In the genomic region with DNA sequence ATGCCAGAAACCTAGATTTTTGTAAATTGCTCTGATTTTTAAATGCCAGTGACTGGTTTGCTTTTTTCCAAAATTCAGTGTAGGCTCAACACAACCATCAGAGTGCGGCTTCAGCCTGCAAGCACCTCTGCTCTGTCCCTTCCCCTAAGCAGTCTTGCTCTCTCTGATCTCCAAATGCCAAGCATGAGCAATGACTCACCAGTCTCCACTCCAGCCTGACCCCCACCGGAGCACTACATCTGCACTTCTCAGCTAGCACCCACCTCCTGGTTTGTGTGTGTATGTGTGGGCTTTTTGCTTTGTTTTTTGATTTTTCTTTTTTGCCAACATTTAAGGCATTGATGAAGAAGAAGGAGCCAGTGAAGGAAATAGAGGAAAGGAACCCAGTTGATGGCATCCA, we compare ENCODE assay signal across 21 cellular contexts.
DNase-seq lines count a peak whose midpoint lies in the region; ATAC-seq and TF ChIP-seq lines count a peak whose summit lies in the region.
"Had no signal": no experiment of that assay in that cellular context is flagged by ENCODE, and none has a peak within 500 bp of the region (broad histone marks: within the 10 kb centered on the region; RNA-seq: fewer than 3 reads in every experiment).

No MANE protein-coding gene starts in this region.

- no peaks in the 10 kb centered on the region for H4K20me1 ChIP-seq in PC-3 (ENCODE audit: low read length)

- intact Hi-C loops in PC-3 (cut with micrococcal nuclease): no loop called here

- H3K18ac ChIP-seq in mesendoderm (ENCODE audit: low read length): no peak overlapping the region

- H2AFZ ChIP-seq in PC-3 (ENCODE audit: low read length): no peak overlapping the region

- no peak overlapping the region for H2BK5ac ChIP-seq in mesendoderm (ENCODE audit: low read length)

- H3K27me3 ChIP-seq in mesendoderm (ENCODE audit: insufficient read depth, low read length, poor library complexity) (no peaks in the 10 kb centered on the region), PC-3 (ENCODE audit: low read length) (no peaks in the 10 kb centered on the region)
- H3K27me3 ChIP-seq: Peyer's patch, tibial artery had no signal

- ATAC-seq in PC-3: no peak
- no peak for ATAC-seq in GM19328 (IDR thresholded peaks at IDR 0.05; ENCODE audit: unreplicated experiment)
- ATAC-seq: stimulated activated naive CD8-positive, alpha-beta T cell treated with anti-CD3 and anti-CD28 coated beads, Interleukin-15, Interleukin-2, amounts not matched to agents 100 U/mL and 50 U/mL, for 24 hours had no signal

- H3K36me3 ChIP-seq in mesendoderm (ENCODE audit: control insufficient read depth, insufficient read depth, low read length) (no peaks in the 10 kb centered on the region), PC-3 (ENCODE audit: low read depth, low read length) (no peaks in the 10 kb centered on the region)
- H3K36me3 ChIP-seq: Peyer's patch, tibial artery had no signal

- no peak overlapping the region for H4K8ac ChIP-seq in mesendoderm (ENCODE audit: low read depth, low read length)

- no peak overlapping the region for H3K9ac ChIP-seq in mesendoderm (ENCODE audit: low read length)
- no peak overlapping the region for H3K9ac ChIP-seq in PC-3 (ENCODE audit: low read length)

- H3K9me3 ChIP-seq in PC-3 (ENCODE audit: low read length): no peaks in the 10 kb centered on the region
- H3K9me3 ChIP-seq: Caco-2, Peyer's patch, tibial artery had no signal

- POLR2A ChIA-PET in PC-3 (lab: Charles Lee; ENCODE audit: unreplicated experiment): no interaction called here

- no peak overlapping the region for H2BK15ac ChIP-seq in mesendoderm (replicated peaks; ENCODE audit: low read depth)

- no CpG with 5 or more reads among the region's 2 CpGs for WGBS in mesendoderm (ENCODE audit: extremely low coverage, insufficient coverage, low lambda C conversion rate)

- no peaks in the 10 kb centered on the region for H3K9me2 ChIP-seq in PC-3 (replicated peaks; ENCODE audit: low read length)

- no peak overlapping the region for H2AK5ac ChIP-seq in mesendoderm (ENCODE audit: low read length)

- H3K4me2 ChIP-seq in mesendoderm (ENCODE audit: low read length) (no peak overlapping the region), PC-3 (ENCODE audit: low read length) (no peak overlapping the region)

- TF ChIP-seq CTCF in astrocyte of the spinal cord (IDR thresholded peaks at IDR 0.05; ENCODE audit: low read depth, low read length): no peak
- no peak for TF ChIP-seq CTCF in PC-3 (conservative IDR thresholded peaks at IDR 0.05; ENCODE audit: low read depth, low read length)

- H3K4me1 ChIP-seq in mesendoderm (ENCODE audit: control insufficient read depth, low read depth, low read length): no peaks in the 10 kb centered on the region
- H3K4me1 ChIP-seq in PC-3 (ENCODE audit: insufficient read depth, low read length): peaks cover 15% of the 10 kb centered on the region
- H3K4me1 ChIP-seq: Caco-2, Peyer's patch had no signal

- H3K79me2 ChIP-seq in mesendoderm (ENCODE audit: control insufficient read depth, insufficient read depth, low read length) (no peaks in the 10 kb centered on the region), PC-3 (ENCODE audit: low read length) (no peaks in the 10 kb centered on the region)

- H3K4me3 ChIP-seq in astrocyte of the spinal cord (ENCODE audit: low read depth, low read length) (no peak overlapping the region), mesendoderm (ENCODE audit: low read length) (no peak overlapping the region), PC-3 (ENCODE audit: low read length) (no peak overlapping the region)
- H3K4me3 ChIP-seq: Peyer's patch, tibial artery had no signal

- H3K79me1 ChIP-seq in mesendoderm (ENCODE audit: low read length): no peaks in the 10 kb centered on the region

- H3F3A ChIP-seq in PC-3 (ENCODE audit: low read length, unreplicated experiment): peaks cover 1% of the 10 kb centered on the region

- DNase-seq in Daoy (ENCODE audit: low read depth) (peak; percentile 62), LHCN-M2 (ENCODE audit: low read depth) (peak; percentile 18), astrocyte of the spinal cord (ENCODE audit: low read depth, low spot score) (peak; percentile 46), mesendoderm (peak; percentile 19), T-helper 9 cell (no peak), PC-3 (no peak)
- no peak for DNase-seq in activated effector memory CD4-positive, alpha-beta T cell treated with Interleukin-2 at 50 U/mL for 16 hours
- DNase-seq: activated B cell treated with CpG ODN at 0.5 μM for 24 hours; activated CD4-positive, alpha-beta memory T cell treated with anti-CD3 and anti-CD28 coated beads, Interleukin-2, amount 10 ng/mL, durations not matched to agents 7 days and 5 days; anterior cingulate cortex; Caco-2; effector CD8-positive, alpha-beta T cell; NCI-H1092; NCI-H1930; nephron progenitor cell; NK-92 treated with Interleukin-12 subunit alpha and Interleukin-12 subunit beta, amount 100 ng/mL, for 24 hours; Peyer's patch; small intestine; stimulated activated naive CD8-positive, alpha-beta T cell treated with anti-CD3 and anti-CD28 coated beads, Interleukin-15, Interleukin-2, amounts not matched to agents 100 U/mL and 50 U/mL, for 24 hours; tibial artery had no signal

- BruUV-seq in PC-3 (replicated peaks; lab: Mats Ljungman, UMichigan): no TSS peak

- in situ Hi-C loops in astrocyte of the spinal cord (cut with HindIII; ENCODE audit: low sequenced_read_pairs): no loop called here

- H2BK120ac ChIP-seq in mesendoderm (ENCODE audit: low read depth, low read length): no peak overlapping the region

- CTCF ChIA-PET in PC-3 (lab: Charles Lee): no interaction called here

- H3K56ac ChIP-seq in mesendoderm (ENCODE audit: low read length): no peak overlapping the region

- no peak overlapping the region for H3K23ac ChIP-seq in mesendoderm (ENCODE audit: low read length)

- H3K27ac ChIP-seq in mesendoderm (ENCODE audit: low read depth, low read length): no peak overlapping the region
- no peak overlapping the region for H3K27ac ChIP-seq in PC-3 (ENCODE audit: low read length)
- H3K27ac ChIP-seq: Peyer's patch, tibial artery had no signal

- H3K4ac ChIP-seq in mesendoderm (ENCODE audit: low read depth, low read length): no peak overlapping the region

- H4K5ac ChIP-seq in mesendoderm (ENCODE audit: low read length): no peak overlapping the region

Comparison
In these comparisons a context has a peak if more than half of its experiments do, and no peak if none do; other contexts are left out.
1. DNase-seq: peak in Daoy (single experiment), LHCN-M2 (single experiment), astrocyte of the spinal cord (single experiment) and mesendoderm (single experiment); none in activated effector memory CD4-positive, alpha-beta T cell treated with Interleukin-2 at 50 U/mL for 16 hours (single experiment), T-helper 9 cell (single experiment) and PC-3 (single experiment).